13 cellular contexts compared by ENCODE assay signal in genomic region chr2:70043252-70043875, GRCh38. TPM values are rescaled to one million over a fixed set of nuclear protein-coding genes. Genes with fewer than 3 reads are reported as not detected.
DNase-seq lines count a peak whose midpoint lies in the region; ATAC-seq and TF ChIP-seq lines count a peak whose summit lies in the region.
"Had no signal": no experiment of that assay in that cellular context is flagged by ENCODE, and none has a peak within 500 bp of the region (broad histone marks: within the 10 kb centered on the region; RNA-seq: fewer than 3 reads in every experiment).

No MANE protein-coding gene starts in this region.

- H3K9me3 Mint-ChIP-seq in immature natural killer cell, result no peaks in the 10 kb centered on the region
- H3K9me3 Mint-ChIP-seq: H9 had no signal

- TF ChIP-seq CTCF in right atrium auricular region (IDR thresholded peaks at IDR 0.05) (no peak), tibial nerve (IDR thresholded peaks at IDR 0.05) (no peak)

- peaks cover 83 to 90% of the 10 kb centered on the region in 2 donors for H3K4me1 Mint-ChIP-seq in immature natural killer cell

- H3K36me3 ChIP-seq in right atrium auricular region (peaks cover 2% of the 10 kb centered on the region), aorta (ENCODE audit: control insufficient read depth in 1 of 2, insufficient read depth in 2 of 2, low read length in 1 of 2) (peaks cover 2 to 4% of the 10 kb centered on the region in 2 donors), tibial nerve (peaks cover 0 to 51% (median 7%) of the 10 kb centered on the region in 3 donors)

- intact Hi-C loops in Right ventricle myocardium superior (cut with DNase I) (no loop called here), aorta (cut with DNase I) (no loop called here)

- WGBS in aorta, 2 donors, result 96 to 97% methylated on average over 9 of the region's 9 CpGs
- 89 to 93% methylated on average over 9 of the region's 9 CpGs for WGBS in tibial nerve, 2 donors

- H3K4me1 ChIP-seq in right atrium auricular region (peaks cover 0 to 34% of the 10 kb centered on the region in 2 donors), aorta (ENCODE audit: control insufficient read depth in 1 of 2, insufficient read depth in 2 of 2, low read length in 2 of 2) (no peaks in the 10 kb centered on the region), tibial nerve (no peaks in the 10 kb centered on the region)

- H3K4me3 ChIP-seq in right atrium auricular region (no peak overlapping the region), aorta (ENCODE audit: low read length in 2 of 2) (no peak overlapping the region), tibial nerve (no peak overlapping the region)

- DNase-seq in Right ventricle myocardium superior (peak; percentile 61), right atrium auricular region (ENCODE audit: low spot score) (no peak), immature natural killer cell (peak; percentile 75 to 80 (median 80)), aorta (peak in 1 of 2 donors; percentile 73), tibial nerve (ENCODE audit: low spot score in 2 of 2) (no peak), COLO668 (lab: John Stamatoyannopoulos, UW; ENCODE audit: unreplicated experiment) (no peak)
- DNase-seq in activated CD4-positive, alpha-beta T cell treated with anti-CD3 and anti-CD28 coated beads, Interleukin-2, amount 50 U/mL, for 48 hours, result peak; percentile 20 to 37
- DNase-seq: H9, Karpas-422, NCI-H446, nucleus accumbens, SHP77 treated with DMSO at 0.1 percent for 48 hours had no signal

- TF ChIP-seq EP300 in tibial nerve (IDR thresholded peaks at IDR 0.05), result peak in 1 of 2 donors; percentile 48

- H3K9me3 ChIP-seq in right atrium auricular region (no peaks in the 10 kb centered on the region), aorta (ENCODE audit: control insufficient read depth, low read length) (no peaks in the 10 kb centered on the region), tibial nerve (no peaks in the 10 kb centered on the region)

- peak overlapping the region; percentile 49 to 84 (median 68) for H3K4me3 Mint-ChIP-seq in immature natural killer cell
- H3K4me3 Mint-ChIP-seq: H9 had no signal

- H3K27ac ChIP-seq in right atrium auricular region, result peak overlapping the region in 1 of 2 donors; percentile 17
- H3K27ac ChIP-seq in aorta (ENCODE audit: low read depth in 1 of 2, low read length in 2 of 2), result no peak overlapping the region
- H3K27ac ChIP-seq in tibial nerve, result no peak overlapping the region

- TF ChIP-seq POLR2A in tibial nerve (IDR thresholded peaks at IDR 0.05), result no peak

- peaks cover 0 to 6% (median 6%) of the 10 kb centered on the region in 3 donors for H3K27me3 Mint-ChIP-seq in immature natural killer cell (ENCODE audit: low read depth in 3 of 3)

- H3K27ac Mint-ChIP-seq in immature natural killer cell, result peak overlapping the region; percentile 88 to 97 (median 92)
- H3K27ac Mint-ChIP-seq: H9 had no signal

- ATAC-seq in Right ventricle myocardium superior (ENCODE audit: poor library complexity) (peak; percentile 27), aorta (ENCODE audit: low FRiP score) (peak; percentile 24), GM18519 (IDR thresholded peaks at IDR 0.05; ENCODE audit: low FRiP score, unreplicated experiment) (no peak)

- no peaks in the 10 kb centered on the region for H3K27me3 ChIP-seq in right atrium auricular region
- no peaks in the 10 kb centered on the region for H3K27me3 ChIP-seq in aorta (ENCODE audit: control insufficient read depth in 1 of 2, insufficient read depth in 2 of 2, low read length in 1 of 2)
- H3K27me3 ChIP-seq in tibial nerve, result no peaks in the 10 kb centered on the region

- peaks cover 12 to 18% (median 16%) of the 10 kb centered on the region in 3 donors for H3K36me3 Mint-ChIP-seq in immature natural killer cell

RNA-seq across cellular contexts. Expression of gene PCBP1, which starts 43.9 kb away (rescaled TPM):
- 201 TPM for total RNA-seq in Right ventricle myocardium superior
- total RNA-seq in right atrium auricular region, result 100 to 1,000 TPM; 121 to 147 TPM
- 100 to 1,000 TPM; 184 to 233 (median 232) TPM for polyA plus RNA-seq in immature natural killer cell
- total RNA-seq in aorta, result 100 to 1,000 TPM; 263 to 288 TPM
- 100 to 1,000 TPM; 249 to 259 TPM for polyA plus RNA-seq in aorta
- total RNA-seq in tibial nerve, result 100 to 1,000 TPM; 157 to 203 (median 188) TPM

Comparison
In these comparisons a context has a peak if more than half of its experiments do, and no peak if none do; other contexts are left out.
1. DNase-seq: peak in Right ventricle myocardium superior (single experiment), activated CD4-positive, alpha-beta T cell treated with anti-CD3 and anti-CD28 coated beads, Interleukin-2, amount 50 U/mL, for 48 hours (2 of 2) and immature natural killer cell (3 of 3); none in right atrium auricular region (single experiment), tibial nerve (0 of 2) and COLO668 (single experiment).